ENCODE assay signal across 23 cellular contexts in the genomic region with DNA sequence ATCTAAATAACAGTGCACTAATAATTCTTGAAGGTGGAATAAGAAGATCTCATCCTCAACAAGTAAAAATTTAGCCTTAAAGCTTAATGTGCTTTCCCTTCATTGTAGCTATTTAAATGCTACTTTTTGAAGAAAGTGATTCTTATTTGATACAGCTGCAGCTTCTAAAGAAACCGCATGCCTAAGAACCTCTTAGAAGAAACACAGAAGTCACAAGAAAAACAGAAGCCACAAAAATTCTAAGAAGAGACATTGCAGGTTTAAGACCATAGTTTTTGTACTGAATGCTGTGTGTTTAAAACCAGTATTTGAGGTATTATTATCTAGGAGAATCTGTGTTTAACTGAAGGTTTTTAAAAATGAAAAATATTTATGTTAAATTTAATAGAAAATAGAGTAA.
"Had no signal": no experiment of that assay in that cellular context is flagged by ENCODE, and none has a peak within 500 bp of the region (broad histone marks: within the 10 kb centered on the region; RNA-seq: fewer than 3 reads in every experiment).

No MANE protein-coding gene starts in this region.

- DNase-seq: activated CD4-positive, alpha-beta T cell treated with anti-CD3 and anti-CD28 coated beads for 4 hours; activated T-cell treated with anti-CD3 and anti-CD28 coated beads, Interleukin-2, amount 50 U/mL, for 4 hours; cerebellar nuclear complex; colonic mucosa; effector memory CD4-positive, alpha-beta T cell; erythroblast; gastrocnemius medialis; glutamatergic neuron; left ventricle myocardium inferior; mucosa of descending colon; nephron progenitor cell; right lobe of liver; stimulated activated CD4-positive, alpha-beta T cell treated with anti-CD3 and anti-CD28 coated beads, Interleukin-4, amount 100 ng/mL, for 1 hour; stimulated activated naive CD8-positive, alpha-beta T cell treated with anti-CD3 and anti-CD28 coated beads, Interleukin-15, Interleukin-2, amounts not matched to agents 100 U/mL and 50 U/mL, for 24 hours; T-helper 9 cell; testis; transverse colon had no signal

- H3K27ac Mint-ChIP-seq: activated naive CD8-positive, alpha-beta T cell; brain; nephron progenitor cell had no signal

- H3K4me3 ChIP-seq: ascending aorta, cardiac muscle cell, colonic mucosa, gastrocnemius medialis, left ventricle myocardium inferior, mucosa of descending colon, right lobe of liver, testis, transverse colon had no signal

- H3K9me3 Mint-ChIP-seq: activated T-cell treated with anti-CD3 and anti-CD28 coated beads, Interleukin-2, amount 50 U/mL, for 4 hours; activated T-helper 17 cell treated with anti-CD3 and anti-CD28 coated beads, Interleukin-2, amount 50 U/mL, for 72 hours; brain; nephron progenitor cell had no signal

- H3K4me3 Mint-ChIP-seq: activated naive CD8-positive, alpha-beta T cell; activated T-cell treated with anti-CD3 and anti-CD28 coated beads, Interleukin-2, amount 50 U/mL, for 4 hours; activated T-helper 17 cell treated with anti-CD3 and anti-CD28 coated beads, Interleukin-2, amount 50 U/mL, for 72 hours; brain; nephron progenitor cell had no signal

- H3K4me1 Mint-ChIP-seq: activated T-helper 17 cell treated with anti-CD3 and anti-CD28 coated beads, Interleukin-2, amount 50 U/mL, for 72 hours; brain had no signal

- H3K27me3 Mint-ChIP-seq: activated naive CD8-positive, alpha-beta T cell; activated T-helper 17 cell treated with anti-CD3 and anti-CD28 coated beads, Interleukin-2, amount 50 U/mL, for 72 hours; brain; progenitor cell of endocrine pancreas had no signal
